Comparison of ENCODE assay signal across 20 cellular contexts in genomic region chr5:142277796-142278195, GRCh38. TPM values are rescaled to one million over a fixed set of nuclear protein-coding genes. Genes with fewer than 3 reads are reported as not detected.
A peak's percentile ranks its signal among the peaks of the same experiment; 100 is the strongest.
DNase-seq lines count a peak whose midpoint lies in the region; FAIRE-seq and TF ChIP-seq lines count a peak whose summit lies in the region.
"Had no signal": no experiment of that assay in that cellular context is flagged by ENCODE, and none has a peak within 500 bp of the region (broad histone marks: within the 10 kb centered on the region; RNA-seq: fewer than 3 reads in every experiment).

No MANE protein-coding gene starts in this region.

- H3K9ac ChIP-seq in smooth muscle cell (ENCODE audit: low read depth), result no peak overlapping the region
- H3K9ac ChIP-seq: BLaER1 had no signal

- peak; percentile 77 for FAIRE-seq in RCC 7860 (lab: Jason Lieb, UNC)
- FAIRE-seq: A204.1, D721Med had no signal

- H3K4me1 Mint-ChIP-seq in nephron progenitor cell, result peaks cover 59% of the 10 kb centered on the region
- no peaks in the 10 kb centered on the region for H3K4me1 Mint-ChIP-seq in activated CD4-positive, alpha-beta T cell treated with anti-CD3 and anti-CD28 coated beads, Interleukin-2, amount 10 ng/mL, durations not matched to agents 7 days and 5 days
- H3K4me1 Mint-ChIP-seq: CD4-positive, alpha-beta memory T cell had no signal

- TF ChIP-seq CTCF in kidney epithelial cell (IDR thresholded peaks at IDR 0.05; ENCODE audit: insufficient read depth, low read length, poor library complexity, severe bottlenecking) (no peak), nephron progenitor cell (IDR thresholded peaks at IDR 0.05) (no peak), smooth muscle cell (IDR thresholded peaks at IDR 0.05; ENCODE audit: borderline replicate concordance, insufficient read depth, poor library complexity, severe bottlenecking) (no peak)

- peak overlapping the region; percentile 79 for H3K27ac Mint-ChIP-seq in nephron progenitor cell
- H3K27ac Mint-ChIP-seq in activated CD4-positive, alpha-beta T cell treated with anti-CD3 and anti-CD28 coated beads, Interleukin-2, amount 10 ng/mL, durations not matched to agents 7 days and 5 days, result no peak overlapping the region
- H3K27ac Mint-ChIP-seq: CD4-positive, alpha-beta memory T cell had no signal

- WGBS in smooth muscle cell (ENCODE audit: low lambda C conversion rate), result 98% methylated on average over 3 of the region's 3 CpGs

- H4K20me1 ChIP-seq in smooth muscle cell (ENCODE audit: low read depth), result no peaks in the 10 kb centered on the region
- H4K20me1 ChIP-seq: BLaER1 had no signal

- no peaks in the 10 kb centered on the region for H3K9me3 Mint-ChIP-seq in nephron progenitor cell
- H3K9me3 Mint-ChIP-seq in activated CD4-positive, alpha-beta T cell treated with anti-CD3 and anti-CD28 coated beads, Interleukin-2, amount 10 ng/mL, durations not matched to agents 7 days and 5 days, result no peaks in the 10 kb centered on the region
- H3K9me3 Mint-ChIP-seq: CD4-positive, alpha-beta memory T cell had no signal

- no peaks in the 10 kb centered on the region for H3K36me3 Mint-ChIP-seq in nephron progenitor cell (ENCODE audit: low read depth)
- H3K36me3 Mint-ChIP-seq in activated CD4-positive, alpha-beta T cell treated with anti-CD3 and anti-CD28 coated beads, Interleukin-2, amount 10 ng/mL, durations not matched to agents 7 days and 5 days (ENCODE audit: low read depth), result no peaks in the 10 kb centered on the region
- H3K36me3 Mint-ChIP-seq: CD4-positive, alpha-beta memory T cell had no signal

- peaks cover 15% of the 10 kb centered on the region for H3K4me1 ChIP-seq in smooth muscle cell (ENCODE audit: low read depth)
- H3K4me1 ChIP-seq: HAP-1 had no signal

- CTCF ChIA-PET in activated CD4-positive, alpha-beta T cell treated with anti-CD3 and anti-CD28 coated beads, Interleukin-2, amount 10 ng/mL, durations not matched to agents 7 days and 5 days (lab: Charles Lee), result no interaction called here

- H3K27ac ChIP-seq in smooth muscle cell (ENCODE audit: low read depth), result no peak overlapping the region
- H3K27ac ChIP-seq: BLaER1, RWPE1 had no signal

- H3K4me3 ChIP-seq in kidney epithelial cell (ENCODE audit: low read depth, low read length), result no peak overlapping the region
- H3K4me3 ChIP-seq in smooth muscle cell, result no peak overlapping the region
- H3K4me3 ChIP-seq: BLaER1, HAP-1 had no signal

- H3K4me2 ChIP-seq in smooth muscle cell, result no peak overlapping the region
- H3K4me2 ChIP-seq: BLaER1 had no signal

- no peaks in the 10 kb centered on the region for H3K27me3 Mint-ChIP-seq in nephron progenitor cell (ENCODE audit: low read depth, poor library complexity)
- peaks cover 4% of the 10 kb centered on the region for H3K27me3 Mint-ChIP-seq in activated CD4-positive, alpha-beta T cell treated with anti-CD3 and anti-CD28 coated beads, Interleukin-2, amount 10 ng/mL, durations not matched to agents 7 days and 5 days
- H3K27me3 Mint-ChIP-seq: CD4-positive, alpha-beta memory T cell had no signal

- no peaks in the 10 kb centered on the region for H3K79me2 ChIP-seq in smooth muscle cell (ENCODE audit: low read depth)

- no peaks in the 10 kb centered on the region for H3K36me3 ChIP-seq in kidney epithelial cell (ENCODE audit: control insufficient read depth, insufficient read depth, low read length)
- H3K36me3 ChIP-seq in smooth muscle cell (ENCODE audit: low read depth), result no peaks in the 10 kb centered on the region
- H3K36me3 ChIP-seq: BLaER1, HAP-1 had no signal

- H2AFZ ChIP-seq in smooth muscle cell (ENCODE audit: low read depth), result no peak overlapping the region

- POLR2A ChIA-PET in activated CD4-positive, alpha-beta T cell treated with anti-CD3 and anti-CD28 coated beads, Interleukin-2, amount 10 ng/mL, durations not matched to agents 7 days and 5 days (lab: Charles Lee), result no interaction called here

- in situ Hi-C loops in Caki2 (cut with HindIII; ENCODE audit: low pct_unique_long_range_greater_than_20kb, low sequenced_read_pairs), result no loop called here

- DNase-seq in Caki2 (ENCODE audit: low read depth), result peak; percentile 70
- peak; percentile 14 for DNase-seq in RCC 7860 (ENCODE audit: low spot score)
- DNase-seq in kidney epithelial cell (ENCODE audit: low read depth), result peak; percentile 78
- no peak for DNase-seq in nephron progenitor cell
- no peak for DNase-seq in COLO668 (lab: John Stamatoyannopoulos, UW; ENCODE audit: unreplicated experiment)
- DNase-seq in NCI-H2081 treated with DMSO at 0.1 percent for 48 hours (lab: John Stamatoyannopoulos, UW), result no peak
- DNase-seq in smooth muscle cell (lab: John Stamatoyannopoulos, UW; ENCODE audit: unreplicated experiment), result no peak
- no peak for DNase-seq in activated CD4-positive, alpha-beta T cell treated with anti-CD3 and anti-CD28 coated beads, Interleukin-2, amount 10 ng/mL, durations not matched to agents 7 days and 5 days
- DNase-seq: CD4-positive, alpha-beta memory T cell; DMS79 treated with DMSO at 0.1 percent for 48 hours; MM.1S; NCI-H1092; NCI-H2081; NCI-H510A; SIG-M5 had no signal

- H3K4me3 Mint-ChIP-seq in nephron progenitor cell, result no peak overlapping the region
- H3K4me3 Mint-ChIP-seq in activated CD4-positive, alpha-beta T cell treated with anti-CD3 and anti-CD28 coated beads, Interleukin-2, amount 10 ng/mL, durations not matched to agents 7 days and 5 days, result no peak overlapping the region
- H3K4me3 Mint-ChIP-seq: CD4-positive, alpha-beta memory T cell had no signal

- no peaks in the 10 kb centered on the region for H3K9me3 ChIP-seq in smooth muscle cell (replicated peaks; ENCODE audit: low read depth)
- H3K9me3 ChIP-seq: BLaER1, HAP-1 had no signal

- H3F3A ChIP-seq in smooth muscle cell (ENCODE audit: low read depth), result peaks cover 17% of the 10 kb centered on the region

- H3K27me3 ChIP-seq in kidney epithelial cell (ENCODE audit: control insufficient read depth, insufficient read depth, low read length) (no peaks in the 10 kb centered on the region), smooth muscle cell (ENCODE audit: low read depth) (no peaks in the 10 kb centered on the region)
- H3K27me3 ChIP-seq: BLaER1 had no signal

RNA-seq across cellular contexts. Expression of gene SPRY4, which starts 47.0 kb away (rescaled TPM):
- 0.09 and 0.20 TPM in 2 replicates for total RNA-seq in Caki2 (2014; rRNA removed; shearing (Covaris generic); ENCODE audit: low replicate concordance)
- 34.7 and 36.9 TPM in 2 replicates for total RNA-seq in kidney epithelial cell
- 62.7 and 74.2 TPM in 2 replicates for total RNA-seq in smooth muscle cell
- 47.4 and 49.3 TPM in 2 replicates for polyA plus RNA-seq in smooth muscle cell
- total RNA-seq in activated CD4-positive, alpha-beta T cell treated with anti-CD3 and anti-CD28 coated beads, Interleukin-2, amount 10 ng/mL, durations not matched to agents 7 days and 5 days, result under 1 TPM; 0.05 to 0.27 TPM
- total RNA-seq: CD4-positive, alpha-beta memory T cell had no signal
- polyA plus RNA-seq: CD4-positive, alpha-beta memory T cell had no signal

Comparison
In these comparisons a context has a peak if more than half of its experiments do, and no peak if none do; other contexts are left out.
1. DNase-seq: peak in Caki2 (single experiment), RCC 7860 (single experiment) and kidney epithelial cell (single experiment); none in nephron progenitor cell (single experiment), COLO668 (single experiment), NCI-H2081 treated with DMSO at 0.1 percent for 48 hours (single experiment), smooth muscle cell (single experiment) and activated CD4-positive, alpha-beta T cell treated with anti-CD3 and anti-CD28 coated beads, Interleukin-2, amount 10 ng/mL, durations not matched to agents 7 days and 5 days (single experiment).
2. RNA of gene SPRY4, which starts 47.0 kb away (total RNA-seq): 62.7 to 74.2 TPM in smooth muscle cell and 34.7 to 36.9 TPM in kidney epithelial cell; 0.05 to 0.27 TPM in activated CD4-positive, alpha-beta T cell treated with anti-CD3 and anti-CD28 coated beads, Interleukin-2, amount 10 ng/mL, durations not matched to agents 7 days and 5 days and 0.09 to 0.20 TPM in Caki2; every median in the first group is over 10 times any median in the second.